1 cellular context compared by ENCODE assay signal in genomic region chr19:53432088-53432661, GRCh38.
TF ChIP-seq lines count a peak whose summit lies in the region.

No MANE protein-coding gene starts in this region.

TF ChIP-seq in IMR-90, 13 proteins besides CTCF, POLR2A, EP300 and RAD21 (continued from another document):
- no peak for TF ChIP-seq ELK1 (IDR thresholded peaks at IDR 0.05; ENCODE audit: borderline replicate concordance, low read depth, low read length)
- no peak for TF ChIP-seq BHLHE40 (IDR thresholded peaks at IDR 0.05; ENCODE audit: low read depth, low read length)
- no peak for TF ChIP-seq MXI1 (IDR thresholded peaks at IDR 0.05; ENCODE audit: borderline replicate concordance, low read depth, low read length)
- no peak for TF ChIP-seq MAZ (IDR thresholded peaks at IDR 0.05; ENCODE audit: borderline replicate concordance, low read depth, low read length)
- TF ChIP-seq RCOR1 (IDR thresholded peaks at IDR 0.05; ENCODE audit: insufficient replicate concordance, low read length): no peak
- no peak for TF ChIP-seq USF2 (IDR thresholded peaks at IDR 0.05; ENCODE audit: low read depth, low read length)
- TF ChIP-seq MAFK (IDR thresholded peaks at IDR 0.05; ENCODE audit: low read depth, low read length): no peak
- no peak for TF ChIP-seq SMC3 (IDR thresholded peaks at IDR 0.05; ENCODE audit: low read depth, low read length)
TF ChIP-seq in IMR-90: peak in this region for 0.
